Comparison of ENCODE assay signal across 21 cellular contexts in the genomic region with DNA sequence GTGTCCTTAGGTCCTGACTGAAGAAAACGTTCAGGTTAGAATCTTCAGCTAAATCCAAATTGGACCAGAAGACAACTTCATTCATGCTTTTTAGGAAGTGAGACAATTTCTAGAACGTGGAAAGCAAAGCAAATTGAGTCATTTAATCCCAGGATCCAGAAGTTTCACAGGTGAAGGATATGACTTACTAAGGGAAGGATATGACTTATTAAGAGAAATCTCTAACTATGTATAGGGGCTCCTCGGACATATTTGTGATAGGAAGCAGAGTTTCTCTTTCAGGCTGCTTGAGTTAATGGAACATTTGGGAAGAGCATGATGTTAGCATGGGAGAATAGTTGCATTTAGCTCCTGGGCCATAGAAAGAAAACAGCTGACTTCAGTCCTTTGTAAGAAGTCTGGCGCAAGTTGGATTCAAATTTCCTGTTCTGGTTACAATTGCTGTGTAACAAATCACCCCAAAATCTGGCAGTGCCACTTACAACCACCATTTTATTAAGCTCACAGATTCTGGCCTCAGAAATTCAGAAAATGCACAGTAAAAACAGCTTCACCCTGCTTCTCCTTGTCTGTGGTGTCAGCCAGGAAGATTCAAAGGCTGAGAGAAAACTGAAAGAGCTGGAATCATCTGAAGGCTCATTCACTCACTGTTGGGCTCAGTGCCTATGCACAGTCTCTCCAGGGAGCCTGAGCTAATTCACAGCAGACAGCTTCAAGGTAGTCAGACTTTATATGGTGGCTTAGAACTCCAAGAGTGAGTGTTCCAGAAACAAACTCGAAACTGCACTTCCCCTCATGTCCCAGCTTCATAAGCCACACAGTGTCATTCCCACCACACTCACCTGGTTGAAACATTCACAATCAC. TPM values are rescaled to one million over a fixed set of nuclear protein-coding genes. Genes with fewer than 3 reads are reported as not detected.
DNase-seq lines count a peak whose midpoint lies in the region; ATAC-seq, FAIRE-seq and TF ChIP-seq lines count a peak whose summit lies in the region.
"Had no signal": no experiment of that assay in that cellular context is flagged by ENCODE, and none has a peak within 500 bp of the region (broad histone marks: within the 10 kb centered on the region; RNA-seq: fewer than 3 reads in every experiment).

No MANE protein-coding gene starts in this region.

- no peaks in the 10 kb centered on the region for H3K36me3 ChIP-seq in Panc1 (ENCODE audit: control insufficient read depth, insufficient read depth, low read length)
- no peaks in the 10 kb centered on the region for H3K36me3 ChIP-seq in psoas muscle (ENCODE audit: insufficient read depth in 1 of 2, low read depth in 1 of 2)
- H3K36me3 ChIP-seq in pancreas, result no peaks in the 10 kb centered on the region

- no peak overlapping the region for H3K4me3 ChIP-seq in Panc1 (ENCODE audit: low read depth in 2 of 2, low read length in 2 of 2)
- H3K4me3 ChIP-seq in psoas muscle, result no peak overlapping the region
- no peak overlapping the region for H3K4me3 ChIP-seq in pancreas
- H3K4me3 ChIP-seq: hepatocyte had no signal

- POLR2A ChIA-PET in Panc1 (lab: Charles Lee), result interaction anchor here (0.6 kb wide), 1 partner anchor 48 kb away, joined by 3 read pairs; no protein-coding TSS in a partner anchor

- no TSS peak for BruUV-seq in Panc1 (replicated peaks; lab: Mats Ljungman, UMichigan)

- in situ Hi-C loops in Panc1 (cut with HindIII; ENCODE audit: low pct_unique_long_range_greater_than_20kb, low sequenced_read_pairs), result no loop called here

- intact Hi-C loops in Panc1 (cut with micrococcal nuclease; ENCODE audit: unreplicated experiment), result no loop called here
- intact Hi-C loops in cardiac septum (cut with DNase I), result no loop called here
- intact Hi-C loops in psoas muscle (cut with DNase I), result no loop called here
- intact Hi-C loops in pancreas (cut with DNase I), result loop anchor here in 2 of 3 donors (10.0 kb wide), 2 partner anchors 103 to 113 kb away; no protein-coding TSS in a partner anchor

- no peak for ATAC-seq in Panc1
- ATAC-seq in psoas muscle, result no peak
- no peak for ATAC-seq in pancreas
- ATAC-seq: activated naive CD4-positive, alpha-beta T cell treated with anti-CD3 and anti-CD28 coated beads, Interleukin-2, amount 50 U/mL, for 72 hours had no signal

- TF ChIP-seq CTCF in Panc1 (IDR thresholded peaks at IDR 0.05) (no peak), psoas muscle (IDR thresholded peaks at IDR 0.05) (no peak), pancreas (IDR thresholded peaks at IDR 0.05) (no peak)

- FAIRE-seq in pancreas (lab: Jason Lieb, UNC), result no peak

- H3K27me3 ChIP-seq in Panc1 (ENCODE audit: control insufficient read depth, insufficient read depth, low read length), result no peaks in the 10 kb centered on the region
- no peaks in the 10 kb centered on the region for H3K27me3 ChIP-seq in psoas muscle (ENCODE audit: insufficient read depth in 3 of 3, low read length in 2 of 3)
- H3K27me3 ChIP-seq in pancreas, result no peaks in the 10 kb centered on the region
- H3K27me3 ChIP-seq: hepatocyte had no signal

- CTCF ChIA-PET in Panc1 (lab: Charles Lee), result interaction anchor here (0.6 kb wide), 1 partner anchor 13 kb away, joined by 3 read pairs; no protein-coding TSS in a partner anchor

- H3K4me1 ChIP-seq in Panc1 (ENCODE audit: control insufficient read depth, insufficient read depth, low read length) (no peaks in the 10 kb centered on the region), psoas muscle (no peaks in the 10 kb centered on the region), pancreas (no peaks in the 10 kb centered on the region)
- H3K4me1 ChIP-seq: parathyroid adenoma had no signal

- DNase-seq in EH (ENCODE audit: low read depth) (peak; percentile 22), Panc1 (ENCODE audit: low read depth, low spot score) (no peak), cardiac septum (ENCODE audit: low spot score) (peak; percentile 74), psoas muscle (peak; percentile 35 to 39), midbrain (lab: John Stamatoyannopoulos, UW) (no peak), NCI-H510A treated with DMSO at 0.1 percent for 48 hours (lab: John Stamatoyannopoulos, UW) (no peak), AG08395 (ENCODE audit: low spot score) (no peak), pancreas (no peak)
- DNase-seq: ACHN; activated CD4-positive, alpha-beta memory T cell treated with anti-CD3 and anti-CD28 coated beads for 36 hours; activated CD8-positive, alpha-beta memory T cell treated with anti-CD3 and anti-CD28 coated beads, Interleukin-2, amount 50 U/mL, for 48 hours; anterior cingulate cortex; foreskin fibroblast; H9; NCI-H1105 treated with DMSO at 0.1 percent for 48 hours; NCI-H2029; NCI-H774; stimulated activated CD4-positive, alpha-beta T cell treated with anti-CD3 and anti-CD28 coated beads, Interleukin-1b, Interleukin-23, amount 100 ng/mL, for 48 hours had no signal

- peak overlapping the region; percentile 8; the same call in 1 of the 2 replicates for H3K27ac ChIP-seq in Panc1 (ENCODE audit: low read length)
- no peak overlapping the region for H3K27ac ChIP-seq in psoas muscle
- H3K27ac ChIP-seq in pancreas, result no peak overlapping the region
- H3K27ac ChIP-seq: hepatocyte, parathyroid adenoma had no signal

- H3K9me3 ChIP-seq in Panc1 (ENCODE audit: control insufficient read depth, insufficient read depth, low read depth, low read length) (no peaks in the 10 kb centered on the region), psoas muscle (no peaks in the 10 kb centered on the region), pancreas (no peaks in the 10 kb centered on the region)

- 61 to 68% (median 63%) methylated on average over 5 of the region's 5 CpGs for WGBS in psoas muscle, 3 donors
- WGBS in pancreas, 2 donors, result 79 to 88% methylated on average over 5 of the region's 5 CpGs

RNA-seq across cellular contexts. Expression of a gene that starts 16.3 kb away (rescaled TPM):
- total RNA-seq in Panc1 (2021; ENCODE audit: unreplicated experiment), result 158 TPM
- polyA plus RNA-seq in Panc1 (2012; ENCODE audit: insufficient read length), result 81.1 TPM
- 27.3 TPM for total RNA-seq in cardiac septum
- 1 to 10 TPM; 3.0 to 9.1 (median 7.6) TPM for total RNA-seq in psoas muscle
- 10 to 100 TPM in 1 of 3 donors, 1 to 10 TPM in 2; 2.0 to 15.7 (median 3.8) TPM for polyA plus RNA-seq in psoas muscle
- total RNA-seq in pancreas, result 10 to 100 TPM; 13.0 to 44.7 (median 20.3) TPM
- 10 to 100 TPM; 12.7 to 19.6 TPM for polyA plus RNA-seq in pancreas

Comparison
In these comparisons a context has a peak if more than half of its experiments do, and no peak if none do; other contexts are left out.
1. DNase-seq: peak in EH (single experiment), cardiac septum (single experiment) and psoas muscle (2 of 2); none in Panc1 (single experiment), midbrain (single experiment), NCI-H510A treated with DMSO at 0.1 percent for 48 hours (single experiment), AG08395 (single experiment) and pancreas (0 of 6).
2. intact Hi-C loops: an anchor here in pancreas (10.0 kb wide); none called in Panc1, cardiac septum and psoas muscle.